In genomic region chr1:150927629-150928028, GRCh38 we compare ENCODE assay signal across 14 cellular contexts. TPM values are rescaled to one million over a fixed set of nuclear protein-coding genes. Genes with fewer than 3 reads are reported as not detected.
A peak's percentile ranks its signal among the peaks of the same experiment; 100 is the strongest.
DNase-seq lines count a peak whose midpoint lies in the region; ATAC-seq, FAIRE-seq and TF ChIP-seq lines count a peak whose summit lies in the region.
"Had no signal": no experiment of that assay in that cellular context is flagged by ENCODE, and none has a peak within 500 bp of the region (broad histone marks: within the 10 kb centered on the region; RNA-seq: fewer than 3 reads in every experiment).

No MANE protein-coding gene starts in this region.

- intact Hi-C loops in left ventricle myocardium inferior (cut with micrococcal nuclease) (no loop called here), cardiac septum (cut with DNase I) (loop anchor here (2.0 to 10.0 kb wide), 3 partner anchors 45 to 303 kb away; partner anchors contain the start of genes ARNT and ENSA), OCI-LY7 (cut with micrococcal nuclease; ENCODE audit: unreplicated experiment) (loop anchor here (2.0 to 10.0 kb wide), 2 partner anchors 303 to 367 kb away; partner anchors contain the start of gene ENSA), body of pancreas (cut with DNase I) (no loop called here)

- H4K91ac ChIP-seq in H1 (replicated peaks; ENCODE audit: insufficient read length, low read length) (no peak overlapping the region), trophoblast cell (ENCODE audit: low read depth, low read length) (no peak overlapping the region)

- no peak overlapping the region for H2BK5ac ChIP-seq in H1 (ENCODE audit: low read depth, low read length)
- H2BK5ac ChIP-seq in trophoblast cell (ENCODE audit: low read depth, low read length, poor library complexity) = no peak overlapping the region

- no peak for FAIRE-seq in H1 (lab: Jason Lieb, UNC)
- FAIRE-seq: endometrium had no signal

- TF ChIP-seq CTCF in left ventricle myocardium inferior (IDR thresholded peaks at IDR 0.05; ENCODE audit: borderline replicate concordance) (no peak), OCI-LY7 (conservative IDR thresholded peaks at IDR 0.05; ENCODE audit: low read length) (no peak), H1 (IDR thresholded peaks at IDR 0.05; ENCODE audit: control extremely low read depth in 1 of 3, insufficient read depth in 1 of 3, low read depth in 1 of 3, low read length in 3 of 3) (no peak), body of pancreas (IDR thresholded peaks at IDR 0.05) (no peak)

- H2BK20ac ChIP-seq in H1 (ENCODE audit: low read length) = no peak overlapping the region

- H3K4ac ChIP-seq in H1 (replicated peaks; ENCODE audit: insufficient read length, low read depth, low read length) (no peak overlapping the region), trophoblast cell (ENCODE audit: low read depth, low read length) (no peak overlapping the region)

- peaks cover 18% of the 10 kb centered on the region for H3K4me1 ChIP-seq in left ventricle myocardium inferior
- H3K4me1 ChIP-seq in OCI-LY7 (ENCODE audit: insufficient read depth, low read length, poor library complexity, severe bottlenecking) = peaks cover 31% of the 10 kb centered on the region
- peaks cover 0 to under 1% (median 0%) of the 10 kb centered on the region in 4 experiments; a peak in 1 of 7 replicates for H3K4me1 ChIP-seq in H1 (replicated peaks in 1 of 4; ENCODE audit: control insufficient read depth in 3 of 4, insufficient read depth in 4 of 4, low read length in 3 of 4)
- H3K4me1 ChIP-seq in trophoblast cell (ENCODE audit: control insufficient read depth in 1 of 2, insufficient read depth in 2 of 2, low read length in 2 of 2) = peaks cover 2 to 3% of the 10 kb centered on the region in 2 experiments
- H3K4me1 ChIP-seq in body of pancreas = peaks cover 13% of the 10 kb centered on the region

- no peak overlapping the region for H2AK5ac ChIP-seq in H1 (ENCODE audit: low read depth, low read length)
- no peak overlapping the region for H2AK5ac ChIP-seq in trophoblast cell (ENCODE audit: low read length)

- H3K23ac ChIP-seq in H1 (ENCODE audit: insufficient read length) (no peak overlapping the region), trophoblast cell (ENCODE audit: low read length) (no peak overlapping the region)

- H3K36me3 ChIP-seq in left ventricle myocardium inferior (peaks cover 51% of the 10 kb centered on the region), OCI-LY7 (ENCODE audit: insufficient read depth, low read length) (peaks cover 53% of the 10 kb centered on the region), H1 (ENCODE audit: control insufficient read depth in 2 of 4, insufficient read depth in 4 of 4, low read length in 3 of 4) (peaks cover 15 to 46% (median 25%) of the 10 kb centered on the region in 4 experiments), trophoblast cell (ENCODE audit: control insufficient read depth in 1 of 2, insufficient read depth in 2 of 2, low read length in 2 of 2) (peaks cover 15 to 19% of the 10 kb centered on the region in 2 experiments), body of pancreas (replicated peaks in 1 of 2; ENCODE audit: insufficient read depth in 1 of 2, low read depth in 2 of 2) (peaks cover 5 to 14% of the 10 kb centered on the region in 2 donors)

- POLR2A ChIA-PET in OCI-LY7 (lab: Charles Lee) (interaction anchor here (0.7 kb wide), 1 partner anchor 9 kb away, joined by 3 read pairs; no protein-coding TSS in a partner anchor), H1 (lab: Charles Lee; ENCODE audit: partially characterized antibody) (interaction anchor here (1.3 to 2.5 kb wide), 4 partner anchors 13 to 348 kb away, joined by 3 to 6 read pairs (median 4); partner anchors contain the start of genes MCL1 and MINDY1)

- no peak for TF ChIP-seq EP300 in H1 (IDR thresholded peaks at IDR 0.05; ENCODE audit: borderline replicate concordance in 1 of 2, low read depth in 2 of 2, low read length in 2 of 2)

- H3K4me2 ChIP-seq in OCI-LY7 (ENCODE audit: low read length) (peak overlapping the region; percentile 79), H1 (ENCODE audit: insufficient read depth in 1 of 2, low read depth in 2 of 2, low read length in 2 of 2) (peak overlapping the region; percentile 74 to 76; a peak in 2 of 4 replicates), trophoblast cell (ENCODE audit: low read length) (no peak overlapping the region)

- no peak overlapping the region for H3K27ac ChIP-seq in left ventricle myocardium inferior (replicated peaks)
- no peak overlapping the region for H3K27ac ChIP-seq in OCI-LY7 (ENCODE audit: low read depth, low read length, poor library complexity, severe bottlenecking)
- no peak overlapping the region for H3K27ac ChIP-seq in H1 (ENCODE audit: low read depth, low read length)
- no peak overlapping the region for H3K27ac ChIP-seq in trophoblast cell (ENCODE audit: low read depth, low read length)
- H3K27ac ChIP-seq in body of pancreas = no peak overlapping the region

- ATAC-seq in stimulated activated naive CD8-positive, alpha-beta T cell treated with anti-CD3 and anti-CD28 coated beads, Interleukin-15, amount 100 ng/mL, for 72 hours = no peak
- no peak for ATAC-seq in body of pancreas
- ATAC-seq: left lung had no signal

- no peak overlapping the region for H4K12ac ChIP-seq in trophoblast cell (ENCODE audit: low read depth, low read length)

- no peaks in the 10 kb centered on the region for H3K27me3 Mint-ChIP-seq in stimulated activated naive CD8-positive, alpha-beta T cell treated with anti-CD3 and anti-CD28 coated beads, Interleukin-15, amount 100 ng/mL, for 72 hours

- no peak overlapping the region for H3K14ac ChIP-seq in H1 (ENCODE audit: insufficient read length)
- H3K14ac ChIP-seq in trophoblast cell (ENCODE audit: low read length) = no peak overlapping the region

- H2BK15ac ChIP-seq in H1 (ENCODE audit: low read length) = no peak overlapping the region

- no peak overlapping the region for H3K27ac Mint-ChIP-seq in stimulated activated naive CD8-positive, alpha-beta T cell treated with anti-CD3 and anti-CD28 coated beads, Interleukin-15, amount 100 ng/mL, for 72 hours

- H2AFZ ChIP-seq in OCI-LY7 (ENCODE audit: low read length) (no peak overlapping the region), H1 (ENCODE audit: low read length) (no peak overlapping the region), trophoblast cell (ENCODE audit: insufficient read depth, low read length, poor library complexity) (no peak overlapping the region)

- H4K5ac ChIP-seq in H1 (ENCODE audit: insufficient read length, low read depth, low read length) = no peak overlapping the region

- peak overlapping the region; percentile 12 for H3K56ac ChIP-seq in H1 (replicated peaks; ENCODE audit: insufficient read length, low read depth, low read length)

- 94% methylated on average over 4 of the region's 4 CpGs; no CpG with 5 or more reads in 1 of the 2 experiments for WGBS in H1 (ENCODE audit: extremely low coverage in 1 of 2, insufficient coverage in 1 of 2, insufficient read length in 1 of 2, insufficient replicate concordance in 2 of 2, low coverage in 1 of 2, low lambda C conversion rate in 2 of 2, missing lambda C conversion rate in 1 of 2), 2 experiments
- no CpG with 5 or more reads among the region's 4 CpGs for WGBS in trophoblast cell (ENCODE audit: extremely low coverage, insufficient coverage, insufficient read length)
- WGBS in body of pancreas, 2 donors = 70 to 94% methylated on average over 4 of the region's 4 CpGs

- H3K79me2 ChIP-seq in OCI-LY7 (ENCODE audit: insufficient read depth, low read depth, low read length) (peaks cover 22% of the 10 kb centered on the region; the same call in 1 of the 2 replicates), H1 (ENCODE audit: control insufficient read depth in 1 of 2, insufficient read depth in 2 of 2, low read length in 2 of 2) (peaks cover 0 to 15% of the 10 kb centered on the region in 2 experiments; a peak in 2 of 4 replicates), trophoblast cell (ENCODE audit: control insufficient read depth, insufficient read depth, low read length, poor library complexity) (no peaks in the 10 kb centered on the region)

- H4K8ac ChIP-seq in H1 (ENCODE audit: extremely low read depth, insufficient read depth, low read length) (no peak overlapping the region), trophoblast cell (ENCODE audit: low read depth, low read length) (no peak overlapping the region)

- H3K9me3 Mint-ChIP-seq in stimulated activated naive CD8-positive, alpha-beta T cell treated with anti-CD3 and anti-CD28 coated beads, Interleukin-15, amount 100 ng/mL, for 72 hours = no peaks in the 10 kb centered on the region

- H3K18ac ChIP-seq in H1 (ENCODE audit: extremely low read depth, low read length) (no peak overlapping the region), trophoblast cell (ENCODE audit: low read length) (no peak overlapping the region)

- CTCF ChIA-PET in OCI-LY7 (lab: Charles Lee; ENCODE audit: unreplicated experiment) = interaction anchor here (0.6 to 1.3 kb wide), 2 partner anchors 46 to 50 kb away, joined by 3 to 4 read pairs; no protein-coding TSS in a partner anchor
- CTCF ChIA-PET in H1 (lab: Charles Lee; ENCODE audit: partially characterized antibody) = interaction anchor here (0.7 to 0.9 kb wide), 2 partner anchors 31 to 79 kb away, joined by 3 read pairs; partner anchors contain the start of gene MINDY1

- no peak overlapping the region for H3K9ac ChIP-seq in H1 (replicated peaks in 1 of 4; ENCODE audit: extremely low read depth in 1 of 4, low read depth in 3 of 4, low read length in 3 of 4)
- H3K9ac ChIP-seq in trophoblast cell (ENCODE audit: low read length) = no peak overlapping the region

- H3K23me2 ChIP-seq in H1 (ENCODE audit: low read depth, low read length) = no peaks in the 10 kb centered on the region

- H3K27me3 ChIP-seq in left ventricle myocardium inferior (ENCODE audit: low read depth) (no peaks in the 10 kb centered on the region), H1 (replicated peaks in 1 of 4; ENCODE audit: control insufficient read depth in 3 of 4, extremely low read depth in 1 of 4, insufficient read depth in 3 of 4, low read length in 3 of 4) (no peaks in the 10 kb centered on the region), trophoblast cell (ENCODE audit: insufficient read depth, low read length) (no peaks in the 10 kb centered on the region), body of pancreas (no peaks in the 10 kb centered on the region)
- H3K27me3 ChIP-seq: left lung, stomach had no signal

- TF ChIP-seq POLR2A in H1 (IDR thresholded peaks at IDR 0.05; ENCODE audit: control extremely low read depth in 1 of 2, low read depth in 2 of 2, low read length in 2 of 2) = no peak
- no peak for TF ChIP-seq POLR2A in body of pancreas (IDR thresholded peaks at IDR 0.05)

- H3K4me1 Mint-ChIP-seq in stimulated activated naive CD8-positive, alpha-beta T cell treated with anti-CD3 and anti-CD28 coated beads, Interleukin-15, amount 100 ng/mL, for 72 hours = peaks cover 30% of the 10 kb centered on the region

- H3K9me2 ChIP-seq in OCI-LY7 (ENCODE audit: insufficient read depth, low read length) = no peaks in the 10 kb centered on the region

- H3K79me1 ChIP-seq in H1 (ENCODE audit: low read depth, low read length) (0 out of 2 replicates have a peak, but pooled peaks cover 2% of the 10 kb centered on the region), trophoblast cell (ENCODE audit: low read length) (peaks cover 3% of the 10 kb centered on the region)

- peak overlapping the region; percentile 91 to 96 for H3K4me3 Mint-ChIP-seq in stimulated activated naive CD8-positive, alpha-beta T cell treated with anti-CD3 and anti-CD28 coated beads, Interleukin-15, amount 100 ng/mL, for 72 hours

- H3K9me3 ChIP-seq in left ventricle myocardium inferior (replicated peaks) = peaks cover 16% of the 10 kb centered on the region
- peaks cover 24% of the 10 kb centered on the region; the same call in 1 of the 2 replicates for H3K9me3 ChIP-seq in OCI-LY7 (ENCODE audit: low read length)
- no peaks in the 10 kb centered on the region for H3K9me3 ChIP-seq in H1 (ENCODE audit: insufficient read depth in 2 of 2, low read depth in 1 of 2, low read length in 1 of 2)
- peaks cover 1% of the 10 kb centered on the region for H3K9me3 ChIP-seq in trophoblast cell (ENCODE audit: insufficient read depth, low read depth, low read length)
- no peaks in the 10 kb centered on the region for H3K9me3 ChIP-seq in body of pancreas

- H3K4me3 ChIP-seq in left ventricle myocardium inferior (peak overlapping the region; percentile 86), OCI-LY7 (ENCODE audit: low read depth, low read length, poor library complexity, severe bottlenecking) (peak overlapping the region; percentile 75), H1 (ENCODE audit: extremely low read depth in 1 of 4, insufficient read depth in 2 of 4, low read depth in 3 of 4, low read length in 4 of 4) (peak overlapping the region in 1 of 4 experiments; percentile 90; a peak in 1 of 8 replicates), trophoblast cell (ENCODE audit: low read depth, low read length) (no peak overlapping the region), body of pancreas (no peak overlapping the region)

- H2BK12ac ChIP-seq in H1 (ENCODE audit: low read depth, low read length) = no peak overlapping the region
- H2BK12ac ChIP-seq in trophoblast cell (ENCODE audit: low read length) = no peak overlapping the region

- BruUV-seq in OCI-LY7 (replicated peaks; lab: Mats Ljungman, UMichigan) = no TSS peak

- H4K20me1 ChIP-seq in OCI-LY7 (ENCODE audit: insufficient read depth, low read length) (no peaks in the 10 kb centered on the region), H1 (replicated peaks in 1 of 2; ENCODE audit: control insufficient read depth in 1 of 2, insufficient read depth in 2 of 2, low read length in 2 of 2) (no peaks in the 10 kb centered on the region)

- TF ChIP-seq RAD21 in H1 (IDR thresholded peaks at IDR 0.05 in 1 of 2, conservative IDR thresholded peaks at IDR 0.05 in 1 of 2; ENCODE audit: low read depth in 2 of 2, low read length in 2 of 2) = no peak

- no peak overlapping the region for H2BK120ac ChIP-seq in H1 (replicated peaks; ENCODE audit: low read depth, low read length)
- H2BK120ac ChIP-seq in trophoblast cell (ENCODE audit: insufficient read depth, low read length, poor library complexity) = no peak overlapping the region

- DNase-seq in left ventricle myocardium inferior = no peak
- no peak for DNase-seq in cardiac septum (ENCODE audit: low spot score)
- no peak for DNase-seq in OCI-LY7 (ENCODE audit: low spot score)
- DNase-seq in H1 (ENCODE audit: low read depth in 1 of 2, low spot score in 2 of 2) = no peak
- no peak for DNase-seq in stimulated activated naive CD8-positive, alpha-beta T cell treated with anti-CD3 and anti-CD28 coated beads, Interleukin-15, amount 100 ng/mL, for 72 hours
- DNase-seq in trophoblast cell = no peak
- no peak for DNase-seq in body of pancreas
- no peak for DNase-seq in stimulated activated CD4-positive, alpha-beta T cell treated with anti-CD3 and anti-CD28 coated beads, Interleukin-4, amount 100 ng/mL, for 1 hour
- DNase-seq: left lung; NCI-H1417 treated with DMSO at 0.1 percent for 48 hours; stimulated activated CD4-positive, alpha-beta T cell treated with anti-CD3 and anti-CD28 coated beads, Interleukin-1b, Interleukin-23, amount 100 ng/mL, for 48 hours; stomach had no signal

RNA-seq across cellular contexts. Expression of gene SETDB1, which starts 1.5 kb away (rescaled TPM):
- total RNA-seq in left ventricle myocardium inferior (17.2 TPM), cardiac septum (15.5 TPM), OCI-LY7 (2022) (73.6 and 81.1 TPM in 2 replicates), body of pancreas (10 to 100 TPM; 26.5 to 45.2 TPM)
- 42.3 and 66.8 TPM in 2 replicates for total RNA-seq in OCI-LY7 (2014; rRNA removed; shearing (Covaris generic))
- 48.8 and 49.9 TPM in 2 replicates for total RNA-seq in H1 (2021; fragmentation: NEBNext Ultra II Directional; extraction: Animal tissue kit (Norgen Biotek cat#: 25700))
- 26.9 and 27.5 TPM in 2 replicates for polyA plus RNA-seq in H1 (2011; rRNA removed)
- polyA plus RNA-seq in H1 (2011; cell fraction: cytosol; rRNA removed) = 33.1 TPM
- polyA plus RNA-seq in H1 (2011; cell fraction: nucleus; rRNA removed) = 56.0 TPM
- 39.7 to 50.9 TPM (median 43.9 TPM) in 4 replicates for polyA plus RNA-seq in H1 (2012, experiment 1 of 2)
- polyA plus RNA-seq in H1 (2012, experiment 2 of 2) = 9.5 TPM
- 23.7 TPM for polyA plus RNA-seq in H1 (2013, experiment 1 of 2)
- 23.0 TPM for polyA plus RNA-seq in H1 (2013, experiment 2 of 2)
- 79.4 and 81.0 TPM in 2 replicates for polyA minus RNA-seq in H1 (2011; rRNA and poly(A)+ RNA removed)
- 32.3 TPM for polyA minus RNA-seq in H1 (2011; cell fraction: cytosol; rRNA and poly(A)+ RNA removed)
- polyA minus RNA-seq in H1 (2011; cell fraction: nucleus; rRNA and poly(A)+ RNA removed) = 66.2 TPM
- 21.2 and 23.1 TPM in 2 replicates for polyA plus RNA-seq in trophoblast cell (2013)

RNA-seq across cellular contexts. Expression of gene CTXND2, which starts 40.7 kb away (rescaled TPM):
- total RNA-seq in left ventricle myocardium inferior (not detected), cardiac septum (not detected), OCI-LY7 (2022) (not detected in 2 replicates), body of pancreas (not detected)
- total RNA-seq in OCI-LY7 (2014; rRNA removed; shearing (Covaris generic)) = not detected in 2 replicates
- not detected in 2 replicates for total RNA-seq in H1 (2021; fragmentation: NEBNext Ultra II Directional; extraction: Animal tissue kit (Norgen Biotek cat#: 25700))
- not detected in 2 replicates for polyA plus RNA-seq in H1 (2011; rRNA removed)
- not detected for polyA plus RNA-seq in H1 (2011; cell fraction: cytosol; rRNA removed)
- polyA plus RNA-seq in H1 (2011; cell fraction: nucleus; rRNA removed) = not detected
- not detected in 4 replicates for polyA plus RNA-seq in H1 (2012, experiment 1 of 2)
- not detected for polyA plus RNA-seq in H1 (2012, experiment 2 of 2)
- not detected for polyA plus RNA-seq in H1 (2013, experiment 1 of 2)
- not detected for polyA plus RNA-seq in H1 (2013, experiment 2 of 2)
- polyA minus RNA-seq in H1 (2011; rRNA and poly(A)+ RNA removed) = not detected in 2 replicates
- polyA minus RNA-seq in H1 (2011; cell fraction: cytosol; rRNA and poly(A)+ RNA removed) = not detected
- not detected for polyA minus RNA-seq in H1 (2011; cell fraction: nucleus; rRNA and poly(A)+ RNA removed)
- not detected in 2 replicates for polyA plus RNA-seq in trophoblast cell (2013)
- total RNA-seq: left lung, stomach had no signal
- polyA plus RNA-seq: BJ, stomach had no signal

RNA-seq across cellular contexts. Expression of gene CERS2, which starts 47.0 kb away (rescaled TPM):
- total RNA-seq in left ventricle myocardium inferior (78.9 TPM), cardiac septum (76.0 TPM), OCI-LY7 (2022) (92.8 and 96.6 TPM in 2 replicates), body of pancreas (10 to 100 TPM; 70.9 to 84.8 TPM)
- total RNA-seq in OCI-LY7 (2014; rRNA removed; shearing (Covaris generic)) = 50.9 and 64.7 TPM in 2 replicates
- total RNA-seq in H1 (2021; fragmentation: NEBNext Ultra II Directional; extraction: Animal tissue kit (Norgen Biotek cat#: 25700)) = 237 and 241 TPM in 2 replicates
- polyA plus RNA-seq in H1 (2011; rRNA removed) = 153 and 216 TPM in 2 replicates
- polyA plus RNA-seq in H1 (2011; cell fraction: cytosol; rRNA removed) = 153 TPM
- polyA plus RNA-seq in H1 (2011; cell fraction: nucleus; rRNA removed) = 172 TPM
- polyA plus RNA-seq in H1 (2012, experiment 1 of 2) = 143 to 179 TPM (median 156 TPM) in 4 replicates
- 302 TPM for polyA plus RNA-seq in H1 (2012, experiment 2 of 2)
- 284 TPM for polyA plus RNA-seq in H1 (2013, experiment 1 of 2)
- 302 TPM for polyA plus RNA-seq in H1 (2013, experiment 2 of 2)
- 234 and 288 TPM in 2 replicates for polyA minus RNA-seq in H1 (2011; rRNA and poly(A)+ RNA removed)
- polyA minus RNA-seq in H1 (2011; cell fraction: cytosol; rRNA and poly(A)+ RNA removed) = 120 TPM
- polyA minus RNA-seq in H1 (2011; cell fraction: nucleus; rRNA and poly(A)+ RNA removed) = 98.2 TPM
- 83.6 and 85.3 TPM in 2 replicates for polyA plus RNA-seq in trophoblast cell (2013)

RNA-seq across cellular contexts. Expression of gene ARNT, which starts 51.2 kb away (rescaled TPM):
- total RNA-seq in left ventricle myocardium inferior = 26.5 TPM
- 32.0 TPM for total RNA-seq in cardiac septum
- 14.1 and 21.9 TPM in 2 replicates for total RNA-seq in OCI-LY7 (2014; rRNA removed; shearing (Covaris generic))
- 29.7 and 32.6 TPM in 2 replicates for total RNA-seq in OCI-LY7 (2022)
- total RNA-seq in H1 (2021; fragmentation: NEBNext Ultra II Directional; extraction: Animal tissue kit (Norgen Biotek cat#: 25700)) = 28.5 and 29.4 TPM in 2 replicates
- 18.6 and 19.0 TPM in 2 replicates for polyA plus RNA-seq in H1 (2011; rRNA removed)
- polyA plus RNA-seq in H1 (2011; cell fraction: cytosol; rRNA removed) = 19.4 TPM
- polyA plus RNA-seq in H1 (2011; cell fraction: nucleus; rRNA removed) = 28.4 TPM
- polyA plus RNA-seq in H1 (2012, experiment 1 of 2) = 18.8 to 24.0 TPM (median 21.4 TPM) in 4 replicates
- polyA plus RNA-seq in H1 (2012, experiment 2 of 2) = 3.3 TPM
- 14.0 TPM for polyA plus RNA-seq in H1 (2013, experiment 1 of 2)
- 14.2 TPM for polyA plus RNA-seq in H1 (2013, experiment 2 of 2)
- polyA minus RNA-seq in H1 (2011; rRNA and poly(A)+ RNA removed) = 44.7 and 48.5 TPM in 2 replicates
- 15.1 TPM for polyA minus RNA-seq in H1 (2011; cell fraction: cytosol; rRNA and poly(A)+ RNA removed)
- 33.8 TPM for polyA minus RNA-seq in H1 (2011; cell fraction: nucleus; rRNA and poly(A)+ RNA removed)
- 20.6 and 22.1 TPM in 2 replicates for polyA plus RNA-seq in trophoblast cell (2013)
- total RNA-seq in body of pancreas = 10 to 100 TPM; 20.4 to 27.8 TPM

RNA-seq across cellular contexts. Expression of gene ANXA9, which starts 54.5 kb away (rescaled TPM):
- total RNA-seq in left ventricle myocardium inferior (0.14 TPM), cardiac septum (0.16 TPM), OCI-LY7 (2022) (0.39 and 0.65 TPM in 2 replicates), body of pancreas (10 to 100 TPM; 17.4 to 33.3 TPM)
- 0.67 and 1.1 TPM in 2 replicates for total RNA-seq in OCI-LY7 (2014; rRNA removed; shearing (Covaris generic))
- 1.5 and 1.8 TPM in 2 replicates for total RNA-seq in H1 (2021; fragmentation: NEBNext Ultra II Directional; extraction: Animal tissue kit (Norgen Biotek cat#: 25700))
- 3.3 and 3.5 TPM in 2 replicates for polyA plus RNA-seq in H1 (2011; rRNA removed)
- 3.7 TPM for polyA plus RNA-seq in H1 (2011; cell fraction: cytosol; rRNA removed)
- 5.8 TPM for polyA plus RNA-seq in H1 (2011; cell fraction: nucleus; rRNA removed)
- 2.4 to 3.2 TPM (median 3.0 TPM) in 4 replicates for polyA plus RNA-seq in H1 (2012, experiment 1 of 2)
- 2.2 TPM for polyA plus RNA-seq in H1 (2012, experiment 2 of 2)
- polyA plus RNA-seq in H1 (2013, experiment 1 of 2) = 1.1 TPM
- polyA plus RNA-seq in H1 (2013, experiment 2 of 2) = 1.3 TPM
- polyA minus RNA-seq in H1 (2011; rRNA and poly(A)+ RNA removed) = 4.3 and 7.1 TPM in 2 replicates
- polyA minus RNA-seq in H1 (2011; cell fraction: cytosol; rRNA and poly(A)+ RNA removed) = 4.5 TPM
- polyA minus RNA-seq in H1 (2011; cell fraction: nucleus; rRNA and poly(A)+ RNA removed) = 5.6 TPM
- polyA plus RNA-seq in trophoblast cell (2013) = 2.4 and 2.7 TPM in 2 replicates
- total RNA-seq: stomach had no signal

Comparison
In these comparisons a context has a peak if more than half of its experiments do, and no peak if none do; other contexts are left out.
1. intact Hi-C loops: an anchor here in cardiac septum (2.0 to 10.0 kb wide) and OCI-LY7 (2.0 to 10.0 kb wide); none called in left ventricle myocardium inferior and body of pancreas.
2. H3K4me3 ChIP-seq: peak in left ventricle myocardium inferior (single experiment) and OCI-LY7 (single experiment); none in trophoblast cell (single experiment) and body of pancreas (0 of 2).